8 cellular contexts compared by ENCODE assay signal in the genomic region with DNA sequence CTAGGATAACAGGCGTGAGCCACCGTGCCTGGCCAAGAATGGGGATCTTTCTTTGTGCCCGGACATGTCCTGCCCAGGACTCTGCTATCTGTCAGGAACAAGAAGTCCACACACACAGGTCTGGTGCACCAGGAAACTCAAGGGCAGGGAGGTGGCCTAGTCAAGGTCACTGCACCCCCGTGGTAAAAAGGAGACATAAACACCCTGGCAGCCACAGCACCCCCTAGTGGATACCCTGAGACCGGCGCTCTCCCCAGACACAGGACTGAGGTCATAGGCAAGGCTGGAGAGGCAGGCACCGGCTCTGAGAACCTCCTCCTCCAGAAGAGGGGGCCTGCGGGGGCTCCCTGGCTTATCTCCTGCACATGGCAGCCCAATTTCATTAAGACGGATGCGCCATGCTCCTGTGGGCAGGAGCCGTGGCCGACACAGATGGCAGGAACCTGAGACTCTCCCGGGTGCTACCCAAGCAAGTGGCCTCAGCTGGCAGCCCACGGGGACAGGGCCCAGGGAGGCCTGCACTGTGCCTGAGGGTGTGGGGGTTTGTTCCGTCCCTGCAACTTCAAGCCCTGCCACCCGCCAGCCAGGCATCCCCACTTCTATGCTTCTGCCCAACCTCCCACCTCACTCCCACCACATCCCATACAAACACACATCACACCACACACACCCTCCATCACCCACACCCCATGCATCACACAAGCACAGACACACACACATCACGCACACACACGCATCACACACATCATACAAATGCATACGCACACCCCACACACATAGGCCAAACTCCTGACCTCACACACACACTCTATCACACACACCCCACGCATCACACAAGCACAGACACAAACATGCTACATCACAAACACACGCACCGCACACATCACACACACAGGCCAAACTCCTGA. TPM values are rescaled to one million over a fixed set of nuclear protein-coding genes. Genes with fewer than 3 reads are reported as not detected.
DNase-seq lines count a peak whose midpoint lies in the region; ATAC-seq, FAIRE-seq and TF ChIP-seq lines count a peak whose summit lies in the region.

No MANE protein-coding gene starts in this region.

- no peak overlapping the region for H3K9ac ChIP-seq in MM.1S (ENCODE audit: low read length)
- H3K9ac ChIP-seq in kidney (ENCODE audit: low read length in 2 of 2) = no peak overlapping the region

- no peaks in the 10 kb centered on the region for H3F3A ChIP-seq in MM.1S (ENCODE audit: insufficient read depth, low read length)

- no peak for ATAC-seq in HG03521 (IDR thresholded peaks at IDR 0.05; ENCODE audit: unreplicated experiment)

- no peaks in the 10 kb centered on the region for H3K27me3 ChIP-seq in MM.1S (replicated peaks; ENCODE audit: insufficient read depth, low read length)

- H2AFZ ChIP-seq in MM.1S (ENCODE audit: low read length) = no peak overlapping the region

- no peaks in the 10 kb centered on the region for H3K9me2 ChIP-seq in MM.1S (replicated peaks; ENCODE audit: insufficient read depth, low read length)

- intact Hi-C loops in kidney (cut with DNase I) = no loop called here

- H3K4me3 ChIP-seq in MM.1S (ENCODE audit: low read length) = no peak overlapping the region
- no peak overlapping the region for H3K4me3 ChIP-seq in astrocyte of the cerebellum (ENCODE audit: low read depth, low read length)
- H3K4me3 ChIP-seq in kidney (ENCODE audit: low read length in 2 of 2) = no peak overlapping the region

- no peak overlapping the region for H3K4me2 ChIP-seq in MM.1S (ENCODE audit: low read depth, low read length)

- no peaks in the 10 kb centered on the region for H3K4me1 ChIP-seq in MM.1S (ENCODE audit: low read length)
- H3K4me1 ChIP-seq in kidney (ENCODE audit: control insufficient read depth in 1 of 2, insufficient read depth in 1 of 2, low read depth in 1 of 2, low read length in 2 of 2) = peaks cover 16 to 32% of the 10 kb centered on the region in 2 donors

- DNase-seq in ELF-1 (ENCODE audit: low read depth, low spot score) (peak; percentile 82), MM.1S (peak; percentile 48), T1000 (lab: John Stamatoyannopoulos, UW) (peak; percentile 47), astrocyte of the cerebellum (ENCODE audit: low read depth) (no peak), kidney (no peak), GOT3 (lab: John Stamatoyannopoulos, UW) (no peak)
- peak; percentile 30 to 63 (median 38) for DNase-seq in stimulated activated CD4-positive, alpha-beta T cell treated with anti-CD3 and anti-CD28 coated beads, TNF-alpha, amount 100 ng/mL, for 48 hours (ENCODE audit: low read depth in 3 of 3)

- in situ Hi-C loops in astrocyte of the cerebellum (cut with HindIII; ENCODE audit: low sequenced_read_pairs) = no loop called here

- H3K27ac ChIP-seq in MM.1S (ENCODE audit: low read length) (no peak overlapping the region), kidney (ENCODE audit: low read depth in 2 of 2, low read length in 2 of 2) (peak overlapping the region in 1 of 2 donors; percentile 22)

- H3K9me3 ChIP-seq in MM.1S (replicated peaks; ENCODE audit: insufficient read depth, low read length) (no peaks in the 10 kb centered on the region), kidney (ENCODE audit: control insufficient read depth in 1 of 2, low read length in 2 of 2) (no peaks in the 10 kb centered on the region)

- FAIRE-seq in kidney (lab: Jason Lieb, UNC) = no peak

- H4K20me1 ChIP-seq in MM.1S (ENCODE audit: insufficient read depth, low read length) = no peaks in the 10 kb centered on the region

- H3K36me3 ChIP-seq in MM.1S (replicated peaks; ENCODE audit: insufficient read depth, low read length) (no peaks in the 10 kb centered on the region), kidney (ENCODE audit: control insufficient read depth in 1 of 2, insufficient read depth in 2 of 2, low read length in 2 of 2) (no peaks in the 10 kb centered on the region)

- H3K79me2 ChIP-seq in MM.1S (ENCODE audit: low read length) = no peaks in the 10 kb centered on the region

- TF ChIP-seq CTCF in MM.1S (IDR thresholded peaks at IDR 0.05; ENCODE audit: low read length) (peak; percentile 72), astrocyte of the cerebellum (IDR thresholded peaks at IDR 0.05; ENCODE audit: low read depth, low read length, missing control alignments) (peak; percentile 76), kidney (IDR thresholded peaks at IDR 0.05; ENCODE audit: borderline replicate concordance, extremely low read depth, insufficient read depth) (peak; percentile 64)

RNA-seq across cellular contexts. Expression of a gene that starts 19.6 kb away (rescaled TPM):
- total RNA-seq in kidney = 27.8 TPM
- 176 TPM for polyA plus RNA-seq in kidney (ENCODE audit: insufficient read depth, low read depth, low replicate concordance)

RNA-seq across cellular contexts. Expression of a gene that starts 39.7 kb away (rescaled TPM):
- 81.2 TPM for total RNA-seq in kidney
- 86.0 TPM for polyA plus RNA-seq in kidney (ENCODE audit: insufficient read depth, low read depth, low replicate concordance)

Comparison
In these comparisons a context has a peak if more than half of its experiments do, and no peak if none do; other contexts are left out.
1. DNase-seq: peak in ELF-1 (single experiment), MM.1S (single experiment), T1000 (single experiment) and stimulated activated CD4-positive, alpha-beta T cell treated with anti-CD3 and anti-CD28 coated beads, TNF-alpha, amount 100 ng/mL, for 48 hours (3 of 3); none in astrocyte of the cerebellum (single experiment), kidney (single experiment) and GOT3 (single experiment).
2. Peak in every context shown above with its lines, with median percentiles within 50 percentile points of each other: CTCF ChIP-seq.